25 cellular contexts compared by ENCODE assay signal in genomic region chr12:55392032-55392795, GRCh38. TPM values are rescaled to one million over a fixed set of nuclear protein-coding genes. Genes with fewer than 3 reads are reported as not detected.
"Had no signal": no experiment of that assay in that cellular context is flagged by ENCODE, and none has a peak within 500 bp of the region (broad histone marks: within the 10 kb centered on the region; RNA-seq: fewer than 3 reads in every experiment).

No MANE protein-coding gene starts in this region.

- H3K9me3 ChIP-seq: heart right ventricle, mucosa of descending colon, tibial artery had no signal

- H2AFZ ChIP-seq: parathyroid adenoma had no signal

- H3K9ac ChIP-seq: parathyroid adenoma had no signal

- H3K4me1 Mint-ChIP-seq: naive thymus-derived CD8-positive, alpha-beta T cell had no signal

- FAIRE-seq: endometrium, islet of Langerhans, small intestine had no signal

- H3K36me3 Mint-ChIP-seq: naive thymus-derived CD8-positive, alpha-beta T cell had no signal

- H3K79me2 ChIP-seq: parathyroid adenoma had no signal

- H3K27ac ChIP-seq: coronary artery, heart right ventricle, parathyroid adenoma, tibial artery had no signal

- H3K4me3 Mint-ChIP-seq: naive thymus-derived CD8-positive, alpha-beta T cell; stimulated activated naive CD8-positive, alpha-beta T cell treated with anti-CD3 and anti-CD28 coated beads, Interleukin-15, Interleukin-2, amounts not matched to agents 100 ng/mL and 50 ng/mL, for 24 hours had no signal

- DNase-seq: central memory CD4-positive, alpha-beta T cell; effector CD8-positive, alpha-beta T cell; heart right ventricle; hypothalamus; kidney glomerular epithelial cell; mucosa of descending colon; naive thymus-derived CD8-positive, alpha-beta T cell; small intestine; stimulated activated CD4-positive, alpha-beta T cell treated with anti-CD3 and anti-CD28 coated beads, Interleukin-12 subunit alpha, Interleukin-12 subunit beta, amount 100 ng/mL, for 4 hours; tibial artery had no signal

- ATAC-seq: esophagus mucosa; heart right ventricle; mucosa of descending colon; naive thymus-derived CD8-positive, alpha-beta T cell had no signal

- H3K36me3 ChIP-seq: heart right ventricle, tibial artery had no signal

- H3K27ac Mint-ChIP-seq: naive thymus-derived CD8-positive, alpha-beta T cell; stimulated activated naive CD8-positive, alpha-beta T cell treated with anti-CD3 and anti-CD28 coated beads, Interleukin-15, Interleukin-2, amounts not matched to agents 100 ng/mL and 50 ng/mL, for 24 hours had no signal

- H3K4me1 ChIP-seq: heart right ventricle, parathyroid adenoma, tibial artery had no signal

- H3K4me3 ChIP-seq: coronary artery, heart right ventricle, mucosa of descending colon, tibial artery had no signal

- H3K27me3 ChIP-seq: tibial artery had no signal

- H3K9me3 Mint-ChIP-seq: naive thymus-derived CD8-positive, alpha-beta T cell; stimulated activated naive CD8-positive, alpha-beta T cell treated with anti-CD3 and anti-CD28 coated beads, Interleukin-15, Interleukin-2, amounts not matched to agents 100 ng/mL and 50 ng/mL, for 24 hours had no signal

RNA-seq across cellular contexts. Expression of gene OR6C65, which starts 8.1 kb away (rescaled TPM):
- total RNA-seq: chondrocyte; dermis microvascular lymphatic vessel endothelial cell; esophagus mucosa; fibroblast of lung; frontal cortex; heart right ventricle; liver; mucosa of descending colon; naive thymus-derived CD8-positive, alpha-beta T cell; omental fat pad; pulmonary artery endothelial cell; temporal lobe; ureter had no signal
- polyA plus RNA-seq: fibroblast of lung; heart right ventricle; liver; naive thymus-derived CD8-positive, alpha-beta T cell; small intestine had no signal

RNA-seq across cellular contexts. Expression of gene OR6C75, which starts 29.4 kb away (rescaled TPM):
- total RNA-seq: chondrocyte; dermis microvascular lymphatic vessel endothelial cell; esophagus mucosa; fibroblast of lung; frontal cortex; heart right ventricle; liver; mucosa of descending colon; naive thymus-derived CD8-positive, alpha-beta T cell; omental fat pad; pulmonary artery endothelial cell; temporal lobe; ureter had no signal
- polyA plus RNA-seq: fibroblast of lung; heart right ventricle; liver; naive thymus-derived CD8-positive, alpha-beta T cell; small intestine had no signal

RNA-seq across cellular contexts. Expression of gene OR6C76, which starts 33.8 kb away (rescaled TPM):
- total RNA-seq: chondrocyte; dermis microvascular lymphatic vessel endothelial cell; esophagus mucosa; fibroblast of lung; frontal cortex; heart right ventricle; liver; mucosa of descending colon; naive thymus-derived CD8-positive, alpha-beta T cell; omental fat pad; pulmonary artery endothelial cell; temporal lobe; ureter had no signal
- polyA plus RNA-seq: fibroblast of lung; heart right ventricle; liver; naive thymus-derived CD8-positive, alpha-beta T cell; small intestine had no signal

RNA-seq across cellular contexts. Expression of gene OR6C2, which starts 51.7 kb away (rescaled TPM):
- total RNA-seq: chondrocyte; dermis microvascular lymphatic vessel endothelial cell; fibroblast of lung; frontal cortex; heart right ventricle; liver; mucosa of descending colon; naive thymus-derived CD8-positive, alpha-beta T cell; omental fat pad; pulmonary artery endothelial cell; temporal lobe had no signal
- polyA plus RNA-seq: fibroblast of lung; heart right ventricle; liver; naive thymus-derived CD8-positive, alpha-beta T cell; small intestine had no signal
